19 cellular contexts compared by ENCODE assay signal in genomic region chr15:99455796-99456160, GRCh38.
A peak's percentile ranks its signal among the peaks of the same experiment; 100 is the strongest.
DNase-seq lines count a peak whose midpoint lies in the region; ATAC-seq and TF ChIP-seq lines count a peak whose summit lies in the region.
"Had no signal": no experiment of that assay in that cellular context is flagged by ENCODE, and none has a peak within 500 bp of the region (broad histone marks: within the 10 kb centered on the region; RNA-seq: fewer than 3 reads in every experiment).

No MANE protein-coding gene starts in this region.

- H3K4me1 ChIP-seq in BLaER1 treated with 17β-estradiol and CSF1 and Interleukin-3, amounts not matched to agents 10 nM and 100 nM, result peaks cover 60 to 81% (median 69%) of the 10 kb centered on the region in 10 experiments
- H3K4me1 ChIP-seq in right atrium auricular region (peaks cover 0 to 57% of the 10 kb centered on the region in 2 donors), skeletal muscle satellite cell (ENCODE audit: control insufficient read depth, insufficient read depth, low read length) (peaks cover 43% of the 10 kb centered on the region)
- H3K4me1 ChIP-seq: neural progenitor cell had no signal

- H3K27ac ChIP-seq in BLaER1 treated with 17β-estradiol and CSF1 and Interleukin-3, amounts not matched to agents 10 nM and 100 nM, result peak overlapping the region in 9 of 11 experiments; percentile 62 to 98 (median 95); a peak in 16 of 22 replicates
- peak overlapping the region; percentile 99 for H3K27ac ChIP-seq in RWPE1
- H3K27ac ChIP-seq in right atrium auricular region, result peak overlapping the region; percentile 85 to 93
- H3K27ac ChIP-seq: KMS-11, neural progenitor cell had no signal

- no peaks in the 10 kb centered on the region for H4K20me1 ChIP-seq in BLaER1 treated with 17β-estradiol and CSF1 and Interleukin-3, amounts not matched to agents 10 nM and 100 nM

- in situ Hi-C loops in GM13977 (cut with MboI; ENCODE audit: low pct_unique_long_range_greater_than_20kb, low sequenced_read_pairs, unreplicated experiment), result no loop called here

- DNase-seq in RWPE1 (ENCODE audit: low spot score), result no peak
- DNase-seq in right atrium auricular region (ENCODE audit: low spot score), result peak; percentile 57
- DNase-seq in activated CD4-positive, alpha-beta T cell treated with anti-CD3 and anti-CD28 coated beads, Interleukin-2, amount 50 U/mL, for 4 hours, result no peak
- DNase-seq in iPS-NIHi7 (ENCODE audit: extremely low spot score), result no peak
- DNase-seq in GM13977 (ENCODE audit: low spot score), result no peak
- DNase-seq: caudate nucleus; DMS153; NCI-H187 treated with DMSO at 0.1 percent for 48 hours; NCI-H510A; OCI-M1; stimulated activated naive B cell treated with anti-CD40 and anti-IgM and Interleukin-4, amounts not matched to agents 10 μg/mL and 1 μg/mL and 100 μg/mL, for 72 hours had no signal

- TF ChIP-seq CTCF in RWPE1 (conservative IDR thresholded peaks at IDR 0.05; ENCODE audit: low read depth) (no peak), right atrium auricular region (IDR thresholded peaks at IDR 0.05) (no peak), GM13977 (IDR thresholded peaks at IDR 0.05; ENCODE audit: extremely low read depth, insufficient read depth, missing control alignments) (no peak)

- no peak overlapping the region for H3K4me3 ChIP-seq in BLaER1 treated with 17β-estradiol and CSF1 and Interleukin-3, amounts not matched to agents 10 nM and 100 nM
- no peak overlapping the region for H3K4me3 ChIP-seq in right atrium auricular region
- H3K4me3 ChIP-seq in skeletal muscle satellite cell (ENCODE audit: low read length), result no peak overlapping the region
- H3K4me3 ChIP-seq: HAP-1, neural progenitor cell had no signal

- no peaks in the 10 kb centered on the region for H3K36me3 ChIP-seq in BLaER1 treated with 17β-estradiol and CSF1 and Interleukin-3, amounts not matched to agents 10 nM and 100 nM
- H3K36me3 ChIP-seq in right atrium auricular region (no peaks in the 10 kb centered on the region), skeletal muscle satellite cell (ENCODE audit: insufficient read depth, low read length) (no peaks in the 10 kb centered on the region)
- H3K36me3 ChIP-seq: HAP-1, neural progenitor cell had no signal

- no peak for ATAC-seq in GM19467 (IDR thresholded peaks at IDR 0.05; ENCODE audit: unreplicated experiment)
- ATAC-seq: activated CD4-positive, CD25-positive, alpha-beta regulatory T cell treated with anti-CD3 and anti-CD28 coated beads, Interleukin-2, amount 50 U/mL, for 24 hours; activated naive CD4-positive, alpha-beta T cell treated with anti-CD3 and anti-CD28 coated beads, Interleukin-2, amount 50 U/mL, for 72 hours; stimulated activated naive B cell treated with anti-CD40 and anti-IgM and Interleukin-4, amounts not matched to agents 10 μg/mL and 1 μg/mL and 100 μg/mL, for 72 hours had no signal

- peak overlapping the region; percentile 90 to 98 (median 95) for H3K4me2 ChIP-seq in BLaER1 treated with 17β-estradiol and CSF1 and Interleukin-3, amounts not matched to agents 10 nM and 100 nM
- H3K4me2 ChIP-seq in skeletal muscle satellite cell (ENCODE audit: low read length), result no peak overlapping the region
- H3K4me2 ChIP-seq: KMS-11, neural progenitor cell had no signal

- H3K9ac ChIP-seq in BLaER1 treated with 17β-estradiol and CSF1 and Interleukin-3, amounts not matched to agents 10 nM and 100 nM, result peak overlapping the region in 7 of 11 experiments; percentile 4 to 82 (median 80); a peak in 7 of 22 replicates
- peak overlapping the region; percentile 75 for H3K9ac ChIP-seq in skeletal muscle satellite cell (ENCODE audit: low read depth, low read length)
- H3K9ac ChIP-seq: KMS-11, neural progenitor cell had no signal

- POLR2A ChIA-PET in RWPE1 (lab: Yijun Ruan, JAX; ENCODE audit: low non-redundant PET), result interaction anchor here (0.5 kb wide), 1 partner anchor 151 kb away, joined by 3 read pairs; no protein-coding TSS in a partner anchor

- CTCF ChIA-PET in RWPE1 (lab: Yijun Ruan, JAX), result interaction anchor here (0.6 kb wide), 2 partner anchors 22 to 65 kb away, joined by 3 to 5 read pairs; no protein-coding TSS in a partner anchor

- peaks cover 5 to 27% (median 18%) of the 10 kb centered on the region in 11 experiments; a peak in 20 of 22 replicates for H3K9me3 ChIP-seq in BLaER1 treated with 17β-estradiol and CSF1 and Interleukin-3, amounts not matched to agents 10 nM and 100 nM (replicated peaks in 1 of 11)
- H3K9me3 ChIP-seq in right atrium auricular region, result no peaks in the 10 kb centered on the region
- no peaks in the 10 kb centered on the region for H3K9me3 ChIP-seq in skeletal muscle satellite cell (replicated peaks; ENCODE audit: low read length)
- H3K9me3 ChIP-seq: HAP-1 had no signal

- no peaks in the 10 kb centered on the region for H3K27me3 ChIP-seq in BLaER1 treated with 17β-estradiol and CSF1 and Interleukin-3, amounts not matched to agents 10 nM and 100 nM
- H3K27me3 ChIP-seq in right atrium auricular region (no peaks in the 10 kb centered on the region), skeletal muscle satellite cell (ENCODE audit: control insufficient read depth, insufficient read depth, low read length) (no peaks in the 10 kb centered on the region)
- H3K27me3 ChIP-seq: neural progenitor cell had no signal
